ENCODE assay signal across 10 cellular contexts in the genomic region with DNA sequence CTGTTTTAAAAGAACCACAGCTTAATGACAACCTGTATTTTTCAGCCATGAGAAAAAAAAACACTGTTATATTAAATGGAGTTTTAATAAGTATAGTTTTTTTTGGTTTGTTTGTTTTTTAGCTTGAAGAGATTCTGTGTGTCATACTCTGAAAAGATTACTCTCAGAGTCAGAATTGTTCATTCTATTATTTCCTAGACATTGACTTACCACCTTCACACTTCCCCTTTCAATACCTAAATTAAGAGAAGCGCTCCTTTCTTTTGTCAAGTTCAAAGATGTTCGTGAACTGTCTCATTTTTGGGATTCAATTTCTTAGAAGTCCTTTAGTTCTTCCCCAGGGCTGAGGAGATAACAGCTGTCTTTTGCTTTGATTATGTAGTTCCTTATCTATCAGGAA.
"Had no signal": no experiment of that assay in that cellular context is flagged by ENCODE, and none has a peak within 500 bp of the region (broad histone marks: within the 10 kb centered on the region; RNA-seq: fewer than 3 reads in every experiment).

No MANE protein-coding gene starts in this region.

- H3K9ac ChIP-seq: GM23248, KMS-11 had no signal

- FAIRE-seq: HepG2 had no signal

- H3K36me3 ChIP-seq: HAP-1 had no signal

- H3K9me3 ChIP-seq: HAP-1 had no signal

- DNase-seq: GM23248, GOT3, H7, HFFc6, KBM-7 had no signal

- H3K4me2 ChIP-seq: KMS-11 had no signal

- H3K27ac ChIP-seq: GM23248, HL-60, KMS-11 had no signal

- H2AFZ ChIP-seq: GM23248 had no signal

- ATAC-seq: HCT116, HepG2 had no signal

- H3K4me3 ChIP-seq: GM23248, HAP-1 had no signal
